In genomic region chr9:2269778-2270177, GRCh38 we compare ENCODE assay signal across 19 cellular contexts.
"Had no signal": no experiment of that assay in that cellular context is flagged by ENCODE, and none has a peak within 500 bp of the region (broad histone marks: within the 10 kb centered on the region; RNA-seq: fewer than 3 reads in every experiment).

No MANE protein-coding gene starts in this region.

- ATAC-seq: activated CD8-positive, alpha-beta memory T cell treated with anti-CD3 and anti-CD28 coated beads, Interleukin-2, amount 10 ng/mL, durations not matched to agents 7 days and 5 days; activated T-cell treated with anti-CD3 and anti-CD28 coated beads, Interleukin-2, amount 50 U/mL, for 4 hours; WTC11 had no signal

- H3K27ac ChIP-seq: brain microvascular endothelial cell, cardiac muscle cell, PC-9 had no signal

- H3K4me3 ChIP-seq: cardiac muscle cell, PC-9 had no signal

- H3K27me3 ChIP-seq: brain microvascular endothelial cell, cardiac muscle cell had no signal

- H2AFZ ChIP-seq: PC-9 had no signal

- DNase-seq: activated CD4-positive, alpha-beta T cell treated with anti-CD3 and anti-CD28 coated beads for 48 hours; activated CD4-positive, alpha-beta T cell treated with anti-CD3 and anti-CD28 coated beads, Interleukin-2, amount 50 U/mL, for 48 hours; activated CD4-positive, CD25-positive, alpha-beta regulatory T cell treated with anti-CD3 and anti-CD28 coated beads, Interleukin-2, amount 50 U/mL, for 72 hours; activated CD8-positive, alpha-beta memory T cell treated with anti-CD3 and anti-CD28 coated beads, Interleukin-2, amount 10 ng/mL, durations not matched to agents 7 days and 5 days; activated effector memory CD4-positive, alpha-beta T cell treated with anti-CD3 and anti-CD28 coated beads, Interleukin-2, amount 50 U/mL, for 16 hours; activated naive CD4-positive, alpha-beta T cell treated with anti-CD3 and anti-CD28 coated beads for 36 hours; activated T-cell treated with anti-CD3 and anti-CD28 coated beads, Interleukin-2, amount 50 U/mL, for 4 hours; brain microvascular endothelial cell; NCI-H1105 treated with DMSO at 0.1 percent for 48 hours; NCI-H1436 treated with DMSO at 0.1 percent for 48 hours; NCI-H187; NCI-H2081 treated with DMSO at 0.1 percent for 48 hours; NCI-H446 treated with DMSO at 0.1 percent for 48 hours; NCI-H524 treated with DMSO at 0.1 percent for 48 hours; NCI-H748 treated with DMSO at 0.1 percent for 48 hours; PC-9; SHP77 treated with DMSO at 0.1 percent for 48 hours had no signal

- H3K36me3 ChIP-seq: brain microvascular endothelial cell, cardiac muscle cell had no signal

- H3K4me2 ChIP-seq: PC-9 had no signal
